ENCODE assay signal across 8 cellular contexts in genomic region chr3:191328963-191329653, GRCh38. TPM values are rescaled to one million over a fixed set of nuclear protein-coding genes. Genes with fewer than 3 reads are reported as not detected.
DNase-seq lines count a peak whose midpoint lies in the region; ATAC-seq and TF ChIP-seq lines count a peak whose summit lies in the region.

TSS of gene CCDC50 (plus strand) at chr3:191329394. CDS start at chr3:191329675, 281 bp downstream.

- H3K4me3 ChIP-seq in esophagus squamous epithelium (peak within 1 kb of the TSS; percentile 71 to 98 (median 88)), mucosa of rectum (ENCODE audit: low read length in 2 of 2) (peak within 1 kb of the TSS; percentile 88 to 89), suprapubic skin (peak within 1 kb of the TSS; percentile 81)

- WGBS in esophagus squamous epithelium, 2 donors, result 2% methylated on average over 3 to 15 of the region's 63 CpGs
- WGBS in suprapubic skin, result 0% methylated on average over 13 of the region's 63 CpGs

- H3K4me1 ChIP-seq in esophagus squamous epithelium (peaks cover 7 to 47% (median 21%) of the 10 kb centered on the region in 3 donors), mucosa of rectum (ENCODE audit: control insufficient read depth in 2 of 2, insufficient read depth in 2 of 2, low read length in 2 of 2) (peaks cover 0 to 15% of the 10 kb centered on the region in 2 donors), suprapubic skin (peaks cover 31% of the 10 kb centered on the region)

- H3K27ac ChIP-seq in esophagus squamous epithelium (peak within 1 kb of the TSS; percentile 83 to 97 (median 93)), mucosa of rectum (ENCODE audit: low read depth in 2 of 2, low read length in 2 of 2) (peak within 1 kb of the TSS; percentile 85 to 87), suprapubic skin (peak within 1 kb of the TSS; percentile 93)

- ATAC-seq in GM21423 (IDR thresholded peaks at IDR 0.05; ENCODE audit: unreplicated experiment), result peak; percentile 73

- no peaks in the 10 kb centered on the region for H3K9me3 ChIP-seq in esophagus squamous epithelium
- no peaks in the 10 kb centered on the region for H3K9me3 ChIP-seq in mucosa of rectum (ENCODE audit: control insufficient read depth in 2 of 2, low read length in 2 of 2)
- H3K9me3 ChIP-seq in suprapubic skin, result no peaks in the 10 kb centered on the region

- intact Hi-C loops in esophagus squamous epithelium (cut with DNase I), result no loop called here

- peak; percentile 56 for DNase-seq in DMS153 (lab: John Stamatoyannopoulos, UW)
- peak; percentile 19 for DNase-seq in HS-5 (ENCODE audit: low read depth)
- DNase-seq in NOMO-1 treated with DMSO at 0.1 percent for 48 hours (lab: John Stamatoyannopoulos, UW; ENCODE audit: unreplicated experiment), result peak; percentile 74
- DNase-seq in activated T-helper 1 cell treated with Interleukin-2 at 50 U/mL for 16 hours (ENCODE audit: low read depth), result peak; percentile 23
- DNase-seq in esophagus squamous epithelium (lab: John Stamatoyannopoulos, UW), result peak; percentile 26
- peak; percentile 91 to 93 for DNase-seq in suprapubic skin (ENCODE audit: low spot score in 2 of 2)

- peak within 1 kb of the TSS; percentile 82 to 96 for H3K9ac ChIP-seq in mucosa of rectum (ENCODE audit: low read depth in 1 of 2, low read length in 2 of 2)

- TF ChIP-seq POLR2A in esophagus squamous epithelium (IDR thresholded peaks at IDR 0.05) (peak in 2 of 4 donors; percentile 64 to 74), suprapubic skin (IDR thresholded peaks at IDR 0.05) (peak in 1 of 2 donors; percentile 66)

- H3K27me3 ChIP-seq in esophagus squamous epithelium (no peaks in the 10 kb centered on the region), mucosa of rectum (ENCODE audit: control insufficient read depth in 2 of 2, insufficient read depth in 2 of 2, low read length in 2 of 2) (no peaks in the 10 kb centered on the region), suprapubic skin (no peaks in the 10 kb centered on the region)

- H3K36me3 ChIP-seq in esophagus squamous epithelium, result no peaks in the 10 kb centered on the region
- H3K36me3 ChIP-seq in mucosa of rectum (ENCODE audit: control insufficient read depth in 2 of 2, insufficient read depth in 2 of 2, low read length in 2 of 2), result no peaks in the 10 kb centered on the region
- H3K36me3 ChIP-seq in suprapubic skin, result no peaks in the 10 kb centered on the region

- no peak for TF ChIP-seq EP300 in suprapubic skin (IDR thresholded peaks at IDR 0.05)

- TF ChIP-seq CTCF in esophagus squamous epithelium (IDR thresholded peaks at IDR 0.05) (peak in 1 of 6 experiments; percentile 10), suprapubic skin (IDR thresholded peaks at IDR 0.05) (no peak)

RNA-seq across cellular contexts. Expression of gene CCDC50, which starts in this region (rescaled TPM):
- total RNA-seq in esophagus squamous epithelium (10 to 100 TPM; 12.7 to 56.6 (median 30.5) TPM), suprapubic skin (10 to 100 TPM; 34.9 to 67.7 (median 42.4) TPM)

Comparison
In these comparisons a context has a peak if more than half of its experiments do, and no peak if none do; other contexts are left out.
1. Peak in every context shown above with its lines: DNase-seq, ATAC-seq, H3K4me3 ChIP-seq and H3K27ac ChIP-seq.
2. DNase-seq: peak in every context shown above with its lines; median percentile 92 in suprapubic skin; 74 in NOMO-1 treated with DMSO at 0.1 percent for 48 hours; 56 in DMS153; 26 in esophagus squamous epithelium; 23 in activated T-helper 1 cell treated with Interleukin-2 at 50 U/mL for 16 hours; 19 in HS-5.